8 cellular contexts compared by ENCODE assay signal in the genomic region with DNA sequence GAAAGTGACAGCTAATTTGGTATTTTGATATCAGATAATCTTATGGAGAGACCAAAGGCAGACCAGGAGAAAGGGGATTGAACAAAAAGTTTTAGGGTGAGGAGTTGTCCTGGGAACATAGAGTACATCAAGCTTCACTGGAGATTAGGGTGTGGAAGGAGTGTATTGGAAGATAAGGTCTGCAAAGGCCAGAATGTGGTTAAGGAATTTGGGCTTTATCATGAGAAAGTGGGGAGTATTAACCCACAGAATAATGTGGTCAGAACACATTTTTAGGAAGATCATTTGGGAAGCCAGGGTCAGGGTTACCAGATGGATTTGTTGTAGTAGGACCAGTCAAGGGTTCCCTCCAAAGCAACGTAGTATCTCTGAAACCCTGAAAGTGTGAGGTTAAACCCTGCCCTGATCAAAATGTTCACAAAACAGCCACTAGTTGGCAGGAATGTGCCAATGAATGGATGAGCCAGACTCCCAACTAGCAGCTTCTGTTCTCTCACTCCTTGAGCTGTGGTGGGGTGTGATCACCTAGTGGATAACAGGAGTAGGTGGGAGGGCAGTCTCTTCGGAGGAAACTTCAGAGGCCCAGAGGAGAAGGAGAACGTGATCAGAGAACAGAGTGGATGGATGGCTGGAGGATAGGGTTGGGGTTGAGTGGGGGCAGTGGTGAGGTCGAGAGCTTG. TPM values are rescaled to one million over a fixed set of nuclear protein-coding genes. Genes with fewer than 3 reads are reported as not detected.
DNase-seq lines count a peak whose midpoint lies in the region; ATAC-seq, FAIRE-seq and TF ChIP-seq lines count a peak whose summit lies in the region.

No MANE protein-coding gene starts in this region.

- H3K27me3 Mint-ChIP-seq in glutamatergic neuron (ENCODE audit: unreplicated experiment), result peaks cover 13% of the 10 kb centered on the region
- no peaks in the 10 kb centered on the region for H3K27me3 Mint-ChIP-seq in progenitor cell of endocrine pancreas

- peak overlapping the region; percentile 54; the same call in 2 of the 3 replicates for H3K4me3 ChIP-seq in A549
- no peak overlapping the region for H3K4me3 ChIP-seq in OCI-LY7 (ENCODE audit: low read depth, low read length, poor library complexity, severe bottlenecking)

- H3K4me2 ChIP-seq in A549 (peak overlapping the region; percentile 64), OCI-LY7 (ENCODE audit: low read length) (peak overlapping the region; percentile 91)

- FAIRE-seq in A549 (lab: Jason Lieb, UNC), result no peak

- peak; percentile 73 to 83 for DNase-seq in A549 (ENCODE audit: low read depth in 1 of 2, low spot score in 1 of 2)
- peak; percentile 88 for DNase-seq in GM10266 (ENCODE audit: extremely low spot score)
- peak; percentile 87 for DNase-seq in OCI-LY7 (ENCODE audit: low spot score)
- peak in 1 of 2 donors; percentile 66 for DNase-seq in activated naive CD4-positive, alpha-beta T cell treated with anti-CD3 and anti-CD28 coated beads, Interleukin-2, amount 50 U/mL, for 72 hours (ENCODE audit: low spot score in 2 of 2)
- no peak for DNase-seq in glutamatergic neuron
- DNase-seq in progenitor cell of endocrine pancreas (ENCODE audit: low spot score, unreplicated experiment), result no peak

- peak overlapping the region; percentile 89; the same call in 1 of the 2 replicates for H2AFZ ChIP-seq in OCI-LY7 (ENCODE audit: low read length)

- peak; percentile 49 to 70 for ATAC-seq in A549
- peak; percentile 42 to 55 for ATAC-seq in activated naive CD4-positive, alpha-beta T cell treated with anti-CD3 and anti-CD28 coated beads, Interleukin-2, amount 50 U/mL, for 72 hours
- ATAC-seq in HG03571 (IDR thresholded peaks at IDR 0.05; ENCODE audit: unreplicated experiment), result no peak

- TF ChIP-seq RAD21 in A549 (conservative IDR thresholded peaks at IDR 0.05 in 1 of 2, IDR thresholded peaks at IDR 0.05 in 1 of 2) (peak; percentile 82 to 85), Ishikawa (IDR thresholded peaks at IDR 0.05; ENCODE audit: low read depth) (peak; percentile 94)

- H3K27ac ChIP-seq in A549 (peak overlapping the region; percentile 93 to 99), OCI-LY7 (ENCODE audit: low read depth, low read length, poor library complexity, severe bottlenecking) (peak overlapping the region; percentile 30)

- no TSS peak for BruUV-seq in OCI-LY7 (replicated peaks; lab: Mats Ljungman, UMichigan)

- intact Hi-C loops in OCI-LY7 (cut with micrococcal nuclease; ENCODE audit: unreplicated experiment), result loop anchor here (1.0 to 5.0 kb wide), 2 partner anchors 34 to 150 kb away; a partner anchor contains a TSS

- peak; percentile 71 for TF ChIP-seq CTCF in A549 (IDR thresholded peaks at IDR 0.05)
- TF ChIP-seq CTCF in GM10266 (IDR thresholded peaks at IDR 0.05; ENCODE audit: control insufficient read depth, insufficient read depth, low read depth, missing control alignments), result peak; percentile 78
- TF ChIP-seq CTCF in OCI-LY7 (conservative IDR thresholded peaks at IDR 0.05; ENCODE audit: low read length), result peak; percentile 98
- TF ChIP-seq CTCF in glutamatergic neuron (IDR thresholded peaks at IDR 0.05; ENCODE audit: partially characterized antibody, unreplicated experiment), result peak; percentile 64
- peak; percentile 58 for TF ChIP-seq CTCF in progenitor cell of endocrine pancreas (IDR thresholded peaks at IDR 0.05; ENCODE audit: unreplicated experiment)

- peaks cover 5 to 12% of the 10 kb centered on the region in 2 donors for H3K36me3 Mint-ChIP-seq in activated naive CD4-positive, alpha-beta T cell treated with anti-CD3 and anti-CD28 coated beads, Interleukin-2, amount 50 U/mL, for 72 hours
- H3K36me3 Mint-ChIP-seq in glutamatergic neuron (ENCODE audit: unreplicated experiment) (no peaks in the 10 kb centered on the region), progenitor cell of endocrine pancreas (ENCODE audit: insufficient read depth) (peaks cover 3% of the 10 kb centered on the region)

- POLR2A ChIA-PET in A549 (lab: Yijun Ruan, JAX), result interaction anchor here (0.6 to 1.5 kb wide), 4 partner anchors 15 to 156 kb away, joined by 3 to 6 read pairs (median 4); a partner anchor contains a TSS
- POLR2A ChIA-PET in OCI-LY7 (lab: Charles Lee), result interaction anchor here (1.1 to 1.5 kb wide), 5 partner anchors 12 to 154 kb away, joined by 3 to 6 read pairs (median 5); no protein-coding TSS in a partner anchor

- H3K79me2 ChIP-seq in OCI-LY7 (ENCODE audit: insufficient read depth, low read depth, low read length), result no peaks in the 10 kb centered on the region

- H3K4me1 ChIP-seq in A549 (peaks cover 34% of the 10 kb centered on the region), OCI-LY7 (ENCODE audit: insufficient read depth, low read length, poor library complexity, severe bottlenecking) (peaks cover 24% of the 10 kb centered on the region)

- peak overlapping the region; percentile 90 to 95 for H3K27ac Mint-ChIP-seq in activated naive CD4-positive, alpha-beta T cell treated with anti-CD3 and anti-CD28 coated beads, Interleukin-2, amount 50 U/mL, for 72 hours
- H3K27ac Mint-ChIP-seq in glutamatergic neuron (ENCODE audit: unreplicated experiment), result peak overlapping the region; percentile 77
- H3K27ac Mint-ChIP-seq in progenitor cell of endocrine pancreas, result peak overlapping the region; percentile 60

- no peaks in the 10 kb centered on the region for H3K9me3 Mint-ChIP-seq in activated naive CD4-positive, alpha-beta T cell treated with anti-CD3 and anti-CD28 coated beads, Interleukin-2, amount 50 U/mL, for 72 hours
- H3K9me3 Mint-ChIP-seq in glutamatergic neuron (ENCODE audit: unreplicated experiment) (peaks cover 5% of the 10 kb centered on the region), progenitor cell of endocrine pancreas (ENCODE audit: low read depth) (peaks cover under 1% of the 10 kb centered on the region)

- TF ChIP-seq POLR2A in A549 (IDR thresholded peaks at IDR 0.05; ENCODE audit: low read length), result no peak

- H3K9me2 ChIP-seq in OCI-LY7 (ENCODE audit: insufficient read depth, low read length), result no peaks in the 10 kb centered on the region; the same call in 1 of the 2 replicates

- peaks cover 12% of the 10 kb centered on the region for H3K4me1 Mint-ChIP-seq in glutamatergic neuron (ENCODE audit: low read depth, unreplicated experiment)
- H3K4me1 Mint-ChIP-seq in progenitor cell of endocrine pancreas (ENCODE audit: low read depth), result peaks cover 9% of the 10 kb centered on the region

- H3K9me3 ChIP-seq in A549, result no peaks in the 10 kb centered on the region
- no peaks in the 10 kb centered on the region for H3K9me3 ChIP-seq in OCI-LY7 (ENCODE audit: low read length)

- no peaks in the 10 kb centered on the region for H4K20me1 ChIP-seq in OCI-LY7 (ENCODE audit: insufficient read depth, low read length)

- H3K36me3 ChIP-seq in OCI-LY7 (ENCODE audit: insufficient read depth, low read length), result peaks cover 30% of the 10 kb centered on the region

- no peak for TF ChIP-seq EP300 in A549 (IDR thresholded peaks at IDR 0.05)
- TF ChIP-seq EP300 in Ishikawa (IDR thresholded peaks at IDR 0.05; ENCODE audit: borderline replicate concordance), result no peak

- WGBS in A549 (ENCODE audit: missing lambda C conversion rate), result 17% methylated on average over 4 of the region's 4 CpGs

- CTCF ChIA-PET in A549 (lab: Yijun Ruan, JAX), result interaction anchor here (0.5 to 8.9 kb wide), 34 partner anchors 9 to 817 kb away, joined by 3 to 103 read pairs (median 4); no protein-coding TSS in a partner anchor
- CTCF ChIA-PET in OCI-LY7 (lab: Charles Lee; ENCODE audit: unreplicated experiment), result interaction anchor here (0.6 to 2.5 kb wide), 5 partner anchors 10 to 151 kb away, joined by 3 to 21 read pairs (median 3); no protein-coding TSS in a partner anchor

- H3K4me3 Mint-ChIP-seq in glutamatergic neuron (ENCODE audit: unreplicated experiment) (peak overlapping the region; percentile 86), progenitor cell of endocrine pancreas (ENCODE audit: low read depth) (peak overlapping the region; percentile 67)

TF ChIP-seq in A549, 52 proteins besides CTCF, POLR2A, EP300 and RAD21:
- no peak for TF ChIP-seq HOXB13 (CRISPR knock-in tag; IDR thresholded peaks at IDR 0.05; ENCODE audit: low read depth)
- peak; percentile 37; the same call in 1 of the 2 replicates for TF ChIP-seq POLR2AphosphoS2 (conservative IDR thresholded peaks at IDR 0.05; ENCODE audit: low read length)
- TF ChIP-seq SMC3 (IDR thresholded peaks at IDR 0.05), result peak; percentile 86
- TF ChIP-seq HDAC2 (IDR thresholded peaks at IDR 0.05), result no peak
- TF ChIP-seq, protein P1, sequence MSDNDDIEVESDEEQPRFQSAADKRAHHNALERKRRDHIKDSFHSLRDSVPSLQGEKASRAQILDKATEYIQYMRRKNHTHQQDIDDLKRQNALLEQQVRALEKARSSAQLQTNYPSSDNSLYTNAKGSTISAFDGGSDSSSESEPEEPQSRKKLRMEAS (IDR thresholded peaks at IDR 0.05), result peak; percentile 47; the same call in 1 of the 2 replicates

TF ChIP-seq in Ishikawa, 13 proteins besides CTCF, POLR2A, EP300 and RAD21:
- no peak for TF ChIP-seq CEBPB (IDR thresholded peaks at IDR 0.05)
- TF ChIP-seq TCF12 (IDR thresholded peaks at IDR 0.05; ENCODE audit: low read depth), result no peak
- no peak for TF ChIP-seq NFIC (IDR thresholded peaks at IDR 0.05)
- TF ChIP-seq, protein P1 (IDR thresholded peaks at IDR 0.05), result 0 out of 2 replicates have a peak, but pooled peaks have one; percentile 14
- TF ChIP-seq, protein P2, sequence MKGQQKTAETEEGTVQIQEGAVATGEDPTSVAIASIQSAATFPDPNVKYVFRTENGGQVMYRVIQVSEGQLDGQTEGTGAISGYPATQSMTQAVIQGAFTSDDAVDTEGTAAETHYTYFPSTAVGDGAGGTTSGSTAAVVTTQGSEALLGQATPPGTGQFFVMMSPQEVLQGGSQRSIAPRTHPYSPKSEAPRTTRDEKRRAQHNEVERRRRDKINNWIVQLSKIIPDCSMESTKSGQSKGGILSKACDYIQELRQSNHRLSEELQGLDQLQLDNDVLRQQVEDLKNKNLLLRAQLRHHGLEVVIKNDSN (IDR thresholded peaks at IDR 0.05), result no peak
TF ChIP-seq in Ishikawa: peak in this region for 1.

RNA-seq across cellular contexts. Expression of a gene that starts 35.8 kb away (rescaled TPM):
- polyA plus RNA-seq in A549 (2011; rRNA removed) (106 and 107 TPM in 2 replicates), A549 (2017; fragmentation: RNase III; extraction: RNeasy Plus Mini Kit Qiagen cat#74134 plus additional on column Dnase treatment) (103 to 137 TPM (median 124 TPM) in 3 replicates)
- 118 and 141 TPM in 2 replicates for polyA plus RNA-seq in A549 (2012; cell fraction: cytosol; rRNA removed)
- 397 and 557 TPM in 2 replicates for polyA plus RNA-seq in A549 (2012; cell fraction: nucleus; rRNA removed)
- polyA minus RNA-seq in A549 (2011; rRNA and poly(A)+ RNA removed), result 122 and 160 TPM in 2 replicates
- total RNA-seq in OCI-LY7 (2014; rRNA removed; shearing (Covaris generic)), result 45.7 and 66.6 TPM in 2 replicates
- total RNA-seq in OCI-LY7 (2022) (78.9 and 93.4 TPM in 2 replicates), glutamatergic neuron (ENCODE audit: unreplicated experiment) (25.0 TPM), progenitor cell of endocrine pancreas (49.7 and 54.7 TPM in 2 replicates)
- total RNA-seq in activated naive CD4-positive, alpha-beta T cell treated with anti-CD3 and anti-CD28 coated beads, Interleukin-2, amount 50 U/mL, for 72 hours, result 100 to 1,000 TPM in 1 of 2 donors, 10 to 100 TPM in 1; 39.9 to 121 TPM

Comparison
In these comparisons a context has a peak if more than half of its experiments do, and no peak if none do; other contexts are left out.
1. DNase-seq: peak in A549 (2 of 2), GM10266 (single experiment) and OCI-LY7 (single experiment); none in glutamatergic neuron (single experiment) and progenitor cell of endocrine pancreas (single experiment).
2. Peak in every context shown above with its lines, with median percentiles within 50 percentile points of each other: CTCF ChIP-seq and H3K27ac Mint-ChIP-seq.